Comparison of ENCODE assay signal across 27 cellular contexts in the genomic region with DNA sequence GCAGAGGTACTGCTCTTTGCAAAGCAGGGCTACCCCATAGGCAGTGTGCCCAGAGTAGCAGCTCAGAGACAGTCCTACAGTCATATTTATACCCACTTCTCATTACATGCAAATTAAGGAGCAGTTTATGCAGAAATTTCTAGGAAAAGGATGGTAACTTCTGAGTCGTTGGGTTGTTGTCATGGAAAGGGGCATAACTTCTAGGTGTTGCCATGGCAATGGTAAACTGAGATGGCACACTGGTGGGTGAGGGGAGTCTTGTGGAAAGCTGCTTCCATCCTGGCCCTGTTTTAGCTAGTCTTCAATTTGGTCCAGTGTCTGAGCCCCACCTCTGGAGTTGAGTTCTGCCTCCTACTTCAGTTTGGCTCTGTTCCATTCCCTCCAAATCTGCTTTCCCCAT.
"Had no signal": no experiment of that assay in that cellular context is flagged by ENCODE, and none has a peak within 500 bp of the region (broad histone marks: within the 10 kb centered on the region; RNA-seq: fewer than 3 reads in every experiment).

No MANE protein-coding gene starts in this region.

- H3K4me3 Mint-ChIP-seq: activated CD4-positive, alpha-beta memory T cell treated with anti-CD3 and anti-CD28 coated beads, Interleukin-2, amount 10 ng/mL, durations not matched to agents 7 days and 5 days; activated CD4-positive, alpha-beta T cell treated with anti-CD3 and anti-CD28 coated beads, Interleukin-2, amount 10 ng/mL, durations not matched to agents 24 days and 14 days; activated naive CD8-positive, alpha-beta T cell treated with anti-CD3 and anti-CD28 coated beads, Interleukin-2, amount 50 U/mL, for 24 hours; activated T-cell treated with anti-CD3 and anti-CD28 coated beads, Interleukin-2, amount 50 U/mL, for 72 hours; mesothelial cell of epicardium; natural killer cell treated with Interleukin-12 subunit alpha and Interleukin-12 subunit beta and Interleukin-15 and Interleukin-18, amount 100 ng/mL, for 72 hours; stimulated activated memory B cell treated with anti-CD40 and anti-IgM and Interleukin-4, amounts not matched to agents 10 μg/mL and 1 μg/mL and 100 μg/mL, for 72 hours; T-cell; T-helper 2 cell treated with Interferon-gamma antibody and Interleukin-4, amounts not matched to agents 5 μg/mL and 100 μg/mL, for 36 hours had no signal

- H3K4me1 ChIP-seq: parathyroid adenoma, right lobe of liver, uterus had no signal

- H3K27me3 ChIP-seq: cardiac muscle cell, esophagus muscularis mucosa, neutrophil, right lobe of liver, stomach, suprapubic skin, transverse colon, uterus had no signal

- DNase-seq: activated CD4-positive, alpha-beta memory T cell treated with anti-CD3 and anti-CD28 coated beads, Interleukin-2, amount 10 ng/mL, durations not matched to agents 7 days and 5 days; activated CD4-positive, alpha-beta T cell treated with anti-CD3 and anti-CD28 coated beads, Interleukin-2, amount 10 ng/mL, durations not matched to agents 24 days and 14 days; activated effector memory CD4-positive, alpha-beta T cell treated with Interleukin-2 at 50 U/mL for 16 hours; activated naive CD4-positive, alpha-beta T cell treated with anti-CD3 and anti-CD28 coated beads, Interleukin-2, amount 50 U/mL, for 16 hours; activated naive CD8-positive, alpha-beta T cell treated with anti-CD3 and anti-CD28 coated beads, Interleukin-2, amount 50 U/mL, for 24 hours; activated T-cell treated with anti-CD3 and anti-CD28 coated beads, Interleukin-2, amount 50 U/mL, for 72 hours; effector memory CD4-positive, alpha-beta T cell; kidney; right lobe of liver; stomach; T-cell; transverse colon; uterus had no signal

- H3K9me3 Mint-ChIP-seq: activated naive CD8-positive, alpha-beta T cell treated with anti-CD3 and anti-CD28 coated beads, Interleukin-2, amount 50 U/mL, for 24 hours; T-helper 2 cell treated with Interferon-gamma antibody and Interleukin-4, amounts not matched to agents 5 μg/mL and 100 μg/mL, for 36 hours had no signal

- H3K9ac ChIP-seq: parathyroid adenoma had no signal

- H3K79me2 ChIP-seq: parathyroid adenoma had no signal

- H3K4me1 Mint-ChIP-seq: activated CD4-positive, alpha-beta memory T cell treated with anti-CD3 and anti-CD28 coated beads, Interleukin-2, amount 10 ng/mL, durations not matched to agents 7 days and 5 days; activated CD4-positive, alpha-beta T cell treated with anti-CD3 and anti-CD28 coated beads, Interleukin-2, amount 10 ng/mL, durations not matched to agents 24 days and 14 days; activated naive CD8-positive, alpha-beta T cell treated with anti-CD3 and anti-CD28 coated beads, Interleukin-2, amount 50 U/mL, for 24 hours; stimulated activated memory B cell treated with anti-CD40 and anti-IgM and Interleukin-4, amounts not matched to agents 10 μg/mL and 1 μg/mL and 100 μg/mL, for 72 hours; T-cell had no signal

- H3K36me3 Mint-ChIP-seq: mesothelial cell of epicardium; natural killer cell treated with Interleukin-12 subunit alpha and Interleukin-12 subunit beta and Interleukin-15 and Interleukin-18, amount 100 ng/mL, for 72 hours; stimulated activated memory B cell treated with anti-CD40 and anti-IgM and Interleukin-4, amounts not matched to agents 10 μg/mL and 1 μg/mL and 100 μg/mL, for 72 hours; T-cell had no signal

- H3K27ac Mint-ChIP-seq: activated CD4-positive, alpha-beta memory T cell treated with anti-CD3 and anti-CD28 coated beads, Interleukin-2, amount 10 ng/mL, durations not matched to agents 7 days and 5 days; activated CD4-positive, alpha-beta T cell treated with anti-CD3 and anti-CD28 coated beads, Interleukin-2, amount 10 ng/mL, durations not matched to agents 24 days and 14 days; activated naive CD8-positive, alpha-beta T cell treated with anti-CD3 and anti-CD28 coated beads, Interleukin-2, amount 50 U/mL, for 24 hours; activated T-cell treated with anti-CD3 and anti-CD28 coated beads, Interleukin-2, amount 50 U/mL, for 72 hours; mesothelial cell of epicardium; natural killer cell treated with Interleukin-12 subunit alpha and Interleukin-12 subunit beta and Interleukin-15 and Interleukin-18, amount 100 ng/mL, for 72 hours; stimulated activated memory B cell treated with anti-CD40 and anti-IgM and Interleukin-4, amounts not matched to agents 10 μg/mL and 1 μg/mL and 100 μg/mL, for 72 hours; T-cell; T-helper 2 cell treated with Interferon-gamma antibody and Interleukin-4, amounts not matched to agents 5 μg/mL and 100 μg/mL, for 36 hours had no signal

- H2AFZ ChIP-seq: parathyroid adenoma had no signal

- H3K36me3 ChIP-seq: cardiac muscle cell, esophagus muscularis mucosa, neutrophil, right lobe of liver, stomach, suprapubic skin, transverse colon, uterus had no signal

- H3K27me3 Mint-ChIP-seq: activated CD4-positive, alpha-beta T cell treated with anti-CD3 and anti-CD28 coated beads, Interleukin-2, amount 10 ng/mL, durations not matched to agents 24 days and 14 days had no signal

- H3K9me3 ChIP-seq: esophagus muscularis mucosa, neutrophil, right lobe of liver, stomach, suprapubic skin, transverse colon, uterus had no signal

- ATAC-seq: activated CD4-positive, CD25-positive, alpha-beta regulatory T cell treated with anti-CD3 and anti-CD28 coated beads, Interleukin-2, amount 50 U/mL, for 24 hours; activated naive CD8-positive, alpha-beta T cell treated with anti-CD3 and anti-CD28 coated beads, Interleukin-2, amount 50 U/mL, for 24 hours; activated T-cell treated with anti-CD3 and anti-CD28 coated beads, Interleukin-2, amount 50 U/mL, for 72 hours; left lobe of liver; natural killer cell treated with Interleukin-12 subunit alpha and Interleukin-12 subunit beta and Interleukin-15 and Interleukin-18, amount 100 ng/mL, for 72 hours; right lobe of liver; stimulated activated memory B cell treated with anti-CD40 and anti-IgM and Interleukin-4, amounts not matched to agents 10 μg/mL and 1 μg/mL and 100 μg/mL, for 72 hours; T-cell had no signal

- H3K4me3 ChIP-seq: cardiac muscle cell, esophagus muscularis mucosa, lung, right lobe of liver, skin epidermis, stomach, suprapubic skin, transverse colon, uterus had no signal

- H3K27ac ChIP-seq: cardiac muscle cell, neutrophil, parathyroid adenoma, right lobe of liver, stomach, suprapubic skin, transverse colon, uterus, VCaP had no signal
